In the genomic region with DNA sequence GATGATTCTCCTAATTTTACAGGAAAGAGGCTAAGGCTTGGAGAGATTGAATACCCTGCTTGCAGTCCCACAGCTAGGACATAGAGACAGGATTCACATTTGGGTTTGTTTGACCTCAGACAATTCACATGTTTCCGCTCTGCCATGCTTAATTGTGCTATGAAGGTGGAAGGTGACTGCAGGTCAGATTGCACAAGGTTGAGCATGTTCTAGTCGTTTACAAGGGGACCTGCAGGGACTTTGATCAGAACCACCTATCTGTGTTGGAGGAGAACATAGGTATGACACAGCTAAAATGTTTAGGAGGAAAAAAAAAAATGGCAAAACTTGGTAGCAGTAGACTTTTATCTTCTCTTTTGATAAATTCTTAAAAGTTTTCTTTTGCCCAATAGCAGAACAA, we compare ENCODE assay signal across 1 cellular context.
A peak's percentile ranks its signal among the peaks of the same experiment; 100 is the strongest.
TF ChIP-seq lines count a peak whose summit lies in the region.

No MANE protein-coding gene starts in this region.

TF ChIP-seq in liver, 16 proteins besides CTCF, POLR2A, EP300 and RAD21 (continued from another document):
- TF ChIP-seq, protein P1, sequence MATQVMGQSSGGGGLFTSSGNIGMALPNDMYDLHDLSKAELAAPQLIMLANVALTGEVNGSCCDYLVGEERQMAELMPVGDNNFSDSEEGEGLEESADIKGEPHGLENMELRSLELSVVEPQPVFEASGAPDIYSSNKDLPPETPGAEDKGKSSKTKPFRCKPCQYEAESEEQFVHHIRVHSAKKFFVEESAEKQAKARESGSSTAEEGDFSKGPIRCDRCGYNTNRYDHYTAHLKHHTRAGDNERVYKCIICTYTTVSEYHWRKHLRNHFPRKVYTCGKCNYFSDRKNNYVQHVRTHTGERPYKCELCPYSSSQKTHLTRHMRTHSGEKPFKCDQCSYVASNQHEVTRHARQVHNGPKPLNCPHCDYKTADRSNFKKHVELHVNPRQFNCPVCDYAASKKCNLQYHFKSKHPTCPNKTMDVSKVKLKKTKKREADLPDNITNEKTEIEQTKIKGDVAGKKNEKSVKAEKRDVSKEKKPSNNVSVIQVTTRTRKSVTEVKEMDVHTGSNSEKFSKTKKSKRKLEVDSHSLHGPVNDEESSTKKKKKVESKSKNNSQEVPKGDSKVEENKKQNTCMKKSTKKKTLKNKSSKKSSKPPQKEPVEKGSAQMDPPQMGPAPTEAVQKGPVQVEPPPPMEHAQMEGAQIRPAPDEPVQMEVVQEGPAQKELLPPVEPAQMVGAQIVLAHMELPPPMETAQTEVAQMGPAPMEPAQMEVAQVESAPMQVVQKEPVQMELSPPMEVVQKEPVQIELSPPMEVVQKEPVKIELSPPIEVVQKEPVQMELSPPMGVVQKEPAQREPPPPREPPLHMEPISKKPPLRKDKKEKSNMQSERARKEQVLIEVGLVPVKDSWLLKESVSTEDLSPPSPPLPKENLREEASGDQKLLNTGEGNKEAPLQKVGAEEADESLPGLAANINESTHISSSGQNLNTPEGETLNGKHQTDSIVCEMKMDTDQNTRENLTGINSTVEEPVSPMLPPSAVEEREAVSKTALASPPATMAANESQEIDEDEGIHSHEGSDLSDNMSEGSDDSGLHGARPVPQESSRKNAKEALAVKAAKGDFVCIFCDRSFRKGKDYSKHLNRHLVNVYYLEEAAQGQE (IDR thresholded peaks at IDR 0.05), result peak; percentile 71
- peak in 1 of 2 donors; percentile 46 for TF ChIP-seq JUND (IDR thresholded peaks at IDR 0.05)
- TF ChIP-seq RXRA (IDR thresholded peaks at IDR 0.05), result peak; percentile 88 to 92
